Comparison of ENCODE assay signal across 11 cellular contexts in the genomic region with DNA sequence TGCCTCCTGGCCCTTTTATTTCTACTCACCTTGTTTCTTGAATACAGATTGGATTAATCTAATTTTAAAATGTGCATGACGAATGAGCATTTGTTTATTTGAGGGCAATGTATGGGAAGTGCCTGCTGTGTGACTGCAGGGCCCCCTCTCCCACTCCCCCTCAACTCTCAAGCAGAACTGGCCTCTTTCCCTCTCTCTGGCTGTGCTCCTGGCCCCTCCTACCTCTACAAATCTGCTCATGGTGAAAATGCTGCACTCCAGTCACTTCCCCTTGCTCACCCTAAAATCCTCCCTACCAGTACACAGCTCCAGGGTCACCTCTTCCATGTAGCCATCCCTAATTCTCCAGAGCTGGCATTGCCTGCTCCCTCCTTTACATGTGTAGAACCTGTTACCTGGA. TPM values are rescaled to one million over a fixed set of nuclear protein-coding genes. Genes with fewer than 3 reads are reported as not detected.
DNase-seq lines count a peak whose midpoint lies in the region; ATAC-seq and TF ChIP-seq lines count a peak whose summit lies in the region.
"Had no signal": no experiment of that assay in that cellular context is flagged by ENCODE, and none has a peak within 500 bp of the region (broad histone marks: within the 10 kb centered on the region; RNA-seq: fewer than 3 reads in every experiment).

No MANE protein-coding gene starts in this region.

- in situ Hi-C loops in mammary epithelial cell (cut with MboI; ENCODE audit: low sequenced_read_pairs in 2 of 2): no loop called here

- H3K4me3 ChIP-seq in mammary epithelial cell (replicated peaks in 1 of 3; ENCODE audit: insufficient read depth in 1 of 3, low read depth in 2 of 3, low read length in 3 of 3): no peak overlapping the region
- no peak overlapping the region for H3K4me3 ChIP-seq in body of pancreas
- no peak overlapping the region for H3K4me3 ChIP-seq in upper lobe of left lung
- H3K4me3 ChIP-seq: A549 had no signal

- TF ChIP-seq CTCF in MCF 10A (IDR thresholded peaks at IDR 0.05; ENCODE audit: unreplicated experiment) (no peak), mammary epithelial cell (conservative IDR thresholded peaks at IDR 0.05 in 1 of 2, IDR thresholded peaks at IDR 0.05 in 1 of 2; ENCODE audit: extremely low read depth in 1 of 2, insufficient read depth in 1 of 2, low read depth in 1 of 2, low read length in 2 of 2) (no peak), body of pancreas (IDR thresholded peaks at IDR 0.05) (no peak), mesothelial cell of epicardium (IDR thresholded peaks at IDR 0.05; ENCODE audit: unreplicated experiment) (no peak), upper lobe of left lung (IDR thresholded peaks at IDR 0.05) (no peak)

- no peaks in the 10 kb centered on the region for H4K20me1 ChIP-seq in mammary epithelial cell (ENCODE audit: insufficient read depth, low read length)

- H3K27ac Mint-ChIP-seq in MCF 10A (ENCODE audit: low read depth, unreplicated experiment) (peak overlapping the region; percentile 1), mesothelial cell of epicardium (peak overlapping the region; percentile 77)

- dilution Hi-C loops in mammary epithelial cell (cut with HindIII; ENCODE audit: low sequenced_read_pairs): no loop called here

- H3K4me2 ChIP-seq in mammary epithelial cell (ENCODE audit: insufficient read depth, low read depth, low read length): no peak overlapping the region

- WGBS in mammary epithelial cell (ENCODE audit: low coverage, missing lambda C conversion rate): 69% methylated on average over 1 of the region's 1 CpG
- 38 to 42% methylated on average over 1 of the region's 1 CpG for WGBS in body of pancreas, 2 donors
- WGBS in upper lobe of left lung, 2 donors: 19 to 45% methylated on average over 1 of the region's 1 CpG

- no peak overlapping the region for H2AFZ ChIP-seq in mammary epithelial cell (ENCODE audit: low read depth, low read length)

- H3K36me3 ChIP-seq in mammary epithelial cell (ENCODE audit: insufficient read depth, low read length) (no peaks in the 10 kb centered on the region), body of pancreas (replicated peaks in 1 of 2; ENCODE audit: insufficient read depth in 1 of 2, low read depth in 2 of 2) (no peaks in the 10 kb centered on the region), upper lobe of left lung (peaks cover 0 to 6% (median 0%) of the 10 kb centered on the region in 4 donors)

- H3K36me3 Mint-ChIP-seq in MCF 10A (ENCODE audit: insufficient read depth, unreplicated experiment) (peaks cover 20% of the 10 kb centered on the region), mesothelial cell of epicardium (peaks cover 2% of the 10 kb centered on the region)

- POLR2A ChIA-PET in MCF 10A (lab: Yijun Ruan, JAX): interaction anchor here (0.6 to 3.5 kb wide), 5 partner anchors 8 to 356 kb away, joined by 3 to 26 read pairs (median 10); a partner anchor contains a TSS

- ATAC-seq in body of pancreas (no peak), upper lobe of left lung (ENCODE audit: low FRiP score in 2 of 2) (no peak), GM19395 (IDR thresholded peaks at IDR 0.05; ENCODE audit: unreplicated experiment) (no peak)
- ATAC-seq: A549 had no signal

- TF ChIP-seq EP300 in upper lobe of left lung (IDR thresholded peaks at IDR 0.05): no peak

- H3K27ac ChIP-seq in mammary epithelial cell (ENCODE audit: insufficient read depth, low read depth, low read length) (no peak overlapping the region), body of pancreas (peak overlapping the region in 3 of 4 donors; percentile 86 to 95 (median 92)), upper lobe of left lung (peak overlapping the region; percentile 94 to 99 (median 98))

- TF ChIP-seq POLR2A in body of pancreas (IDR thresholded peaks at IDR 0.05): no peak
- TF ChIP-seq POLR2A in upper lobe of left lung (IDR thresholded peaks at IDR 0.05): no peak

- H3K9ac ChIP-seq in mammary epithelial cell (ENCODE audit: insufficient read depth, low read length): no peak overlapping the region

- H3K4me3 Mint-ChIP-seq in MCF 10A (ENCODE audit: unreplicated experiment) (no peak overlapping the region), mesothelial cell of epicardium (no peak overlapping the region)

- no peaks in the 10 kb centered on the region for H3K9me3 Mint-ChIP-seq in MCF 10A (ENCODE audit: unreplicated experiment)
- H3K9me3 Mint-ChIP-seq in mesothelial cell of epicardium: no peaks in the 10 kb centered on the region

- H3K27me3 Mint-ChIP-seq in MCF 10A (ENCODE audit: insufficient read depth, unreplicated experiment) (no peaks in the 10 kb centered on the region), mesothelial cell of epicardium (ENCODE audit: low read depth) (no peaks in the 10 kb centered on the region)

- H3K27me3 ChIP-seq in mammary epithelial cell (ENCODE audit: insufficient read depth, low read length): no peaks in the 10 kb centered on the region
- no peaks in the 10 kb centered on the region for H3K27me3 ChIP-seq in body of pancreas
- no peaks in the 10 kb centered on the region for H3K27me3 ChIP-seq in upper lobe of left lung

- no peak for DNase-seq in MCF 10A (ENCODE audit: unreplicated experiment)
- DNase-seq in mammary epithelial cell: no peak
- no peak for DNase-seq in body of pancreas
- no peak for DNase-seq in mesothelial cell of epicardium (ENCODE audit: low spot score in 2 of 2, unreplicated experiment in 2 of 2)
- no peak for DNase-seq in upper lobe of left lung
- no peak for DNase-seq in NCI-H82 (lab: John Stamatoyannopoulos, UW)
- no peak for DNase-seq in germinal center (ENCODE audit: low spot score)
- DNase-seq: activated CD4-positive, alpha-beta T cell treated with anti-CD3 and anti-CD28 coated beads for 4 hours; amniotic stem cell had no signal

- CTCF ChIA-PET in MCF 10A (lab: Yijun Ruan, JAX) (interaction anchor here (0.6 to 9.6 kb wide), 15 partner anchors 8 to 167 kb away, joined by 3 to 134 read pairs (median 5); a partner anchor contains a TSS), mammary epithelial cell (lab: Charles Lee; ENCODE audit: low non-redundant PET) (no interaction called here)

- peaks cover 83% of the 10 kb centered on the region for H3K79me2 ChIP-seq in mammary epithelial cell (ENCODE audit: insufficient read depth, low read length)

- peaks cover 71% of the 10 kb centered on the region for H3K4me1 Mint-ChIP-seq in MCF 10A (ENCODE audit: insufficient read depth, unreplicated experiment)
- peaks cover 59% of the 10 kb centered on the region for H3K4me1 Mint-ChIP-seq in mesothelial cell of epicardium

- intact Hi-C loops in MCF 10A (cut with micrococcal nuclease): no loop called here
- intact Hi-C loops in mammary epithelial cell (cut with micrococcal nuclease): no loop called here
- intact Hi-C loops in body of pancreas (cut with DNase I): no loop called here

- H3K4me1 ChIP-seq in mammary epithelial cell (ENCODE audit: insufficient read depth, low read length): peaks cover 65% of the 10 kb centered on the region
- H3K4me1 ChIP-seq in body of pancreas: peaks cover 59% of the 10 kb centered on the region
- H3K4me1 ChIP-seq in upper lobe of left lung: peaks cover 57 to 61% (median 59%) of the 10 kb centered on the region in 4 donors

- H3K9me3 ChIP-seq in mammary epithelial cell (replicated peaks; ENCODE audit: insufficient read depth, low read length) (no peaks in the 10 kb centered on the region), body of pancreas (no peaks in the 10 kb centered on the region), upper lobe of left lung (no peaks in the 10 kb centered on the region)
- H3K9me3 ChIP-seq: A549 had no signal

- BruUV-seq in MCF 10A (replicated peaks; lab: Mats Ljungman, UMichigan) (no TSS peak), mammary epithelial cell (replicated peaks; lab: Mats Ljungman, UMichigan) (no TSS peak)

RNA-seq across cellular contexts. Expression of a gene that starts 17.2 kb away (rescaled TPM):
- total RNA-seq in MCF 10A (2022) (68.9 and 79.3 TPM in 2 replicates), mammary epithelial cell (100 to 1,000 TPM; 114 to 128 TPM), body of pancreas (10 to 100 TPM; 37.6 to 56.0 TPM), mesothelial cell of epicardium (129 to 132 TPM (median 132 TPM) in 3 replicates), upper lobe of left lung (100 to 1,000 TPM in 5 of 6 donors, 10 to 100 TPM in 1; 81.7 to 265 (median 166) TPM)
- 43.2 TPM for polyA plus RNA-seq in mammary epithelial cell
- polyA minus RNA-seq in mammary epithelial cell: 101 TPM

RNA-seq across cellular contexts. Expression of a gene that starts 41.2 kb away (rescaled TPM):
- total RNA-seq in MCF 10A (2022) (5,481 and 5,921 TPM in 2 replicates), mammary epithelial cell (1,000 to 10,000 TPM; 1,819 to 2,158 TPM), body of pancreas (1,000 to 10,000 TPM; 1,348 to 2,916 TPM), mesothelial cell of epicardium (2,586 to 2,705 TPM (median 2,627 TPM) in 3 replicates), upper lobe of left lung (1,000 to 10,000 TPM in 5 of 6 donors, 100 to 1,000 TPM in 1; 806 to 1,982 (median 1,727) TPM)
- 6,134 TPM for polyA plus RNA-seq in mammary epithelial cell
- 1,433 TPM for polyA minus RNA-seq in mammary epithelial cell
